Comparison of ENCODE assay signal across 8 cellular contexts in the genomic region with DNA sequence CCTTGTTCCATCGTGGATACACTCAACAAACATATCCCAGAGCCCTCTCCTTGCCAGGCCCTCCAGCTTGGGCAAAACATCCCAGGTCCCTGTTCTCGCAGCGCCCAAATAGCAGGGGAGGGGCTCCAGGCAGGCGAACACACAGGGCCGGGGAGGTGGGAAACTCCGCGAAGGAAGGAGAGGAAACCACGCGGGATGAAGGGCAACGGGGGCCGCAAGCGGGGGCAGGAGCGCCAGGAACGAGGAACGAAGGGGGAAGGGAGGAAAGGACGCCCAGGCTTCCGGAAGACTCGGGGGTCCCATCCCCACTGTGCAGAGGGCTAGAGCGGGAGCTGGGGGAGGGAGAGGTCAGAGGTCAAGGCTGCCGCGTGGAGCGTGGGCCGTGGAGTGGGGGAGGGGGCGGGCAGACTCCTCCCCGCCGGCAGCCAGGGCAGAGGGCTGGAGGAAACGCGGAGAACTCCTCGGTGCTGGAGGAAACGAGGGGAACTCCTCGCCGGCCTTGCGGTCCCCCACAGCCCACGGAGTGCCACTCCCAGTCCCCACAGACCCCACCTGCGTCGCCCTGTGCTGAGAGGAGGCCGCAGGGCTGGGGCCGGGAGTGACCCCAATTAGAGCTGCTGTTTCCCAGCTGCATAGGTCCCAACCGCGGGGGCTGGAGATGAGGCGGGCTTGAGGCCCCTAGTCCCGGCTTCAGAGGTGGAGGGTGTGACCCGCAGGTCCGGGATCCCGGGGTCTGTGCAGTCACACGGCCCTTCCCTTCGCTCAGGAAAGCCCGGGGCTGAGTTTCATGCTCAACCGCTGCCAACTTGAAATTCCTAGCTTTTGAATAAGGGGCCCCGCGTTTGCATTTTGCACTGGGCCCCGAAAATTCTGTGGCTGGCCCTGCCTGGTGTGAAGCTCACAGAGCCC. TPM values are rescaled to one million over a fixed set of nuclear protein-coding genes. Genes with fewer than 3 reads are reported as not detected.
DNase-seq lines count a peak whose midpoint lies in the region; ATAC-seq and TF ChIP-seq lines count a peak whose summit lies in the region.

No MANE protein-coding gene starts in this region.

- H3K27me3 ChIP-seq in CD4-positive, alpha-beta T cell (ENCODE audit: control insufficient read depth, insufficient read depth, low read length): no peaks in the 10 kb centered on the region
- no peaks in the 10 kb centered on the region for H3K27me3 ChIP-seq in KMS-11 (ENCODE audit: insufficient read depth, low read depth)
- no peaks in the 10 kb centered on the region for H3K27me3 ChIP-seq in right cardiac atrium (ENCODE audit: control insufficient read depth, insufficient read depth)

- ATAC-seq in CD4-positive, alpha-beta T cell (ENCODE audit: poor library complexity): no peak
- peak in 1 of 2 donors; percentile 2 for ATAC-seq in right cardiac atrium
- no peak for ATAC-seq in HG02610 (IDR thresholded peaks at IDR 0.05; ENCODE audit: unreplicated experiment)

- peaks cover 42% of the 10 kb centered on the region for H3K4me1 Mint-ChIP-seq in CD4-positive, alpha-beta T cell (ENCODE audit: low read depth)

- H3K4me3 ChIP-seq in KMS-11 (IDR thresholded peaks at IDR 0.05; ENCODE audit: insufficient read depth, low read depth, low read length) (no peak overlapping the region), right cardiac atrium (ENCODE audit: low read length) (peak overlapping the region; percentile 26)

- H3K9ac ChIP-seq in KMS-11: peak overlapping the region; percentile 75

- H3K27ac ChIP-seq in CD4-positive, alpha-beta T cell (ENCODE audit: low read depth, low read length): peak overlapping the region; percentile 74
- H3K27ac ChIP-seq in KMS-11 (peak overlapping the region; percentile 55), right cardiac atrium (ENCODE audit: low read length) (peak overlapping the region; percentile 75)

- peak overlapping the region; percentile 97 for H3K4me2 ChIP-seq in KMS-11

- H3K4me3 Mint-ChIP-seq in CD4-positive, alpha-beta T cell: peak overlapping the region; percentile 92

- H4K20me1 ChIP-seq in KMS-11 (ENCODE audit: insufficient read depth): 0 out of 2 replicates have a peak, but pooled peaks cover 6% of the 10 kb centered on the region

- peak in 5 of 10 experiments; percentile 36 to 57 (median 41) for DNase-seq in CD4-positive, alpha-beta T cell
- peak; percentile 50 for DNase-seq in activated T-helper 1 cell treated with Interleukin-2 at 50 U/mL for 16 hours (ENCODE audit: low read depth)
- DNase-seq in right cardiac atrium: peak in 2 of 3 donors; percentile 72 to 75
- peak; percentile 72 for DNase-seq in stimulated activated CD4-positive, alpha-beta T cell treated with anti-CD3 and anti-CD28 coated beads, Interleukin-1b, Interleukin-23, amount 100 ng/mL, for 48 hours
- no peak for DNase-seq in NCI-H82 treated with DMSO at 0.1 percent for 48 hours (lab: John Stamatoyannopoulos, UW; ENCODE audit: unreplicated experiment)
- no peak for DNase-seq in hepatic stellate cell (ENCODE audit: low spot score)

- 40% methylated on average over 52 of the region's 52 CpGs for WGBS in right cardiac atrium

- peaks cover 3% of the 10 kb centered on the region; the same call in 1 of the 2 replicates for H3K36me3 ChIP-seq in KMS-11 (ENCODE audit: insufficient read depth)

- H3K9me3 Mint-ChIP-seq in CD4-positive, alpha-beta T cell: no peaks in the 10 kb centered on the region

- CTCF ChIA-PET in CD4-positive, alpha-beta T cell (lab: Charles Lee): interaction anchor here (1.0 to 2.5 kb wide), 4 partner anchors 8 to 84 kb away, joined by 3 to 14 read pairs (median 10); no protein-coding TSS in a partner anchor

- intact Hi-C loops in CD4-positive, alpha-beta T cell (cut with DNase I, micrococcal nuclease): loop anchor here (1.0 to 10.0 kb wide), 7 partner anchors 8 to 1502 kb away; a partner anchor contains a TSS
- intact Hi-C loops in right cardiac atrium (cut with DNase I): loop anchor here in 1 of 4 donors (5.0 kb wide), 1 partner anchor 92 kb away; no protein-coding TSS in a partner anchor

- POLR2A ChIA-PET in CD4-positive, alpha-beta T cell (lab: Charles Lee): interaction anchor here (0.6 to 6.3 kb wide), 16 partner anchors 8 to 1261 kb away, joined by 3 to 132 read pairs (median 4); a partner anchor contains a TSS

- peak; percentile 1 for TF ChIP-seq CTCF in CD4-positive, alpha-beta T cell (IDR thresholded peaks at IDR 0.05)
- TF ChIP-seq CTCF in KMS-11 (conservative IDR thresholded peaks at IDR 0.05; ENCODE audit: low read depth, low read length): 0 out of 2 replicates have a peak, but pooled peaks have one; percentile 4

- peaks cover 30% of the 10 kb centered on the region for H3K79me2 ChIP-seq in KMS-11 (ENCODE audit: insufficient read depth, low read depth)

- H3K27me3 Mint-ChIP-seq in CD4-positive, alpha-beta T cell: peaks cover 6% of the 10 kb centered on the region

- peaks cover 53% of the 10 kb centered on the region for H3K36me3 Mint-ChIP-seq in CD4-positive, alpha-beta T cell (ENCODE audit: low read depth)

- peak overlapping the region; percentile 89 for H3K27ac Mint-ChIP-seq in CD4-positive, alpha-beta T cell

- no peaks in the 10 kb centered on the region for H3K9me3 ChIP-seq in CD4-positive, alpha-beta T cell (ENCODE audit: control insufficient read depth, low read length)
- H3K9me3 ChIP-seq in right cardiac atrium (ENCODE audit: control insufficient read depth, low read length): no peaks in the 10 kb centered on the region

- peak overlapping the region; percentile 85 for H2AFZ ChIP-seq in KMS-11 (ENCODE audit: low read depth)

- peaks cover 38% of the 10 kb centered on the region for H3K4me1 ChIP-seq in KMS-11 (ENCODE audit: low read depth, poor library complexity, severe bottlenecking)
- peaks cover 6% of the 10 kb centered on the region for H3K4me1 ChIP-seq in right cardiac atrium (ENCODE audit: control insufficient read depth, insufficient read depth, low read length)

RNA-seq across cellular contexts. Expression of a gene that starts 1.2 kb away (rescaled TPM):
- 100 to 1,000 TPM; 604 to 645 TPM for total RNA-seq in CD4-positive, alpha-beta T cell
- 100 to 1,000 TPM in 1 of 4 donors, 10 to 100 TPM in 3; 82.6 to 143 (median 94.4) TPM for total RNA-seq in right cardiac atrium
- polyA plus RNA-seq in right cardiac atrium: 182 TPM

RNA-seq across cellular contexts. Expression of a gene that starts 38.9 kb away (rescaled TPM):
- total RNA-seq in CD4-positive, alpha-beta T cell: 10 to 100 TPM; 58.8 to 60.7 TPM
- total RNA-seq in right cardiac atrium: 10 to 100 TPM; 14.1 to 15.6 (median 14.8) TPM
- 9.4 TPM for polyA plus RNA-seq in right cardiac atrium

Comparison
In these comparisons a context has a peak if more than half of its experiments do, and no peak if none do; other contexts are left out.
1. DNase-seq: peak in activated T-helper 1 cell treated with Interleukin-2 at 50 U/mL for 16 hours (single experiment), right cardiac atrium (2 of 3) and stimulated activated CD4-positive, alpha-beta T cell treated with anti-CD3 and anti-CD28 coated beads, Interleukin-1b, Interleukin-23, amount 100 ng/mL, for 48 hours (single experiment); none in NCI-H82 treated with DMSO at 0.1 percent for 48 hours (single experiment) and hepatic stellate cell (single experiment).
2. RNA of a gene that starts 1.2 kb away (total RNA-seq): 604 to 645 TPM in CD4-positive, alpha-beta T cell; 82.6 to 143 TPM in right cardiac atrium; every median in the first group is over 4 times any median in the second.
3. Peak in every context shown above with its lines, with median percentiles within 50 percentile points of each other: H3K27ac ChIP-seq.